ENCODE assay signal across 12 cellular contexts in genomic region chr9:92608221-92609141, GRCh38.
DNase-seq lines count a peak whose midpoint lies in the region; ATAC-seq and TF ChIP-seq lines count a peak whose summit lies in the region.
"Had no signal": no experiment of that assay in that cellular context is flagged by ENCODE, and none has a peak within 500 bp of the region (broad histone marks: within the 10 kb centered on the region; RNA-seq: fewer than 3 reads in every experiment).

No MANE protein-coding gene starts in this region.

- H3K4me1 ChIP-seq in Panc1 (ENCODE audit: control insufficient read depth, insufficient read depth, low read length) (no peaks in the 10 kb centered on the region), neuron (ENCODE audit: insufficient read depth, low read length) (peaks cover 13% of the 10 kb centered on the region)

- intact Hi-C loops in Panc1 (cut with micrococcal nuclease; ENCODE audit: unreplicated experiment) = no loop called here

- POLR2A ChIA-PET in Panc1 (lab: Charles Lee) = interaction anchor here (0.6 kb wide), 1 partner anchor 437 kb away, joined by 3 read pairs; no protein-coding TSS in a partner anchor

- ATAC-seq in Panc1 (0 out of 2 replicates have a peak, but pooled peaks have one; percentile 58), GM21423 (IDR thresholded peaks at IDR 0.05; ENCODE audit: unreplicated experiment) (no peak)
- ATAC-seq: left colon; stimulated activated naive B cell treated with anti-CD40 and anti-IgM and Interleukin-4, amounts not matched to agents 10 μg/mL and 1 μg/mL and 100 μg/mL, for 72 hours had no signal

- H3K27me3 ChIP-seq in Panc1 (ENCODE audit: control insufficient read depth, insufficient read depth, low read length) (no peaks in the 10 kb centered on the region), neuron (ENCODE audit: insufficient read depth, low read length) (no peaks in the 10 kb centered on the region), H7 (ENCODE audit: control insufficient read depth, insufficient read depth, low read length) (no peaks in the 10 kb centered on the region)
- H3K27me3 ChIP-seq: spleen had no signal

- BruUV-seq in Panc1 (replicated peaks; lab: Mats Ljungman, UMichigan) = no TSS peak

- peak overlapping the region; percentile 13 for H2AFZ ChIP-seq in neuron (ENCODE audit: low read depth, low read length)

- DNase-seq in AG20443 (ENCODE audit: low spot score) (peak; percentile 29), Panc1 (ENCODE audit: low read depth, low spot score) (no peak), fibroblast of peridontal ligament (ENCODE audit: extremely low read depth) (peak; percentile 32), H7 (no peak), DMS53 (lab: John Stamatoyannopoulos, UW) (no peak)
- DNase-seq in activated naive CD4-positive, alpha-beta T cell treated with Interleukin-2 at 50 U/mL for 16 hours = no peak
- DNase-seq: activated CD4-positive, alpha-beta T cell treated with anti-CD3 and anti-CD28 coated beads for 4 hours; left colon; spleen; stimulated activated naive B cell treated with anti-CD40 and anti-IgM and Interleukin-4, amounts not matched to agents 10 μg/mL and 1 μg/mL and 100 μg/mL, for 72 hours had no signal

- H3K27ac ChIP-seq in Panc1 (ENCODE audit: low read length) = no peak overlapping the region

- CTCF ChIA-PET in Panc1 (lab: Charles Lee) = no interaction called here

- H3K4me3 ChIP-seq in Panc1 (ENCODE audit: low read depth in 2 of 2, low read length in 2 of 2) (no peak overlapping the region), neuron (ENCODE audit: low read length) (no peak overlapping the region), H7 (ENCODE audit: insufficient read depth, low read depth, low read length) (no peak overlapping the region)
- H3K4me3 ChIP-seq: spleen had no signal

- H3K9me3 ChIP-seq in Panc1 (ENCODE audit: control insufficient read depth, insufficient read depth, low read depth, low read length) = no peaks in the 10 kb centered on the region
- no peaks in the 10 kb centered on the region for H3K9me3 ChIP-seq in neuron (ENCODE audit: low read length)

- H3K36me3 ChIP-seq in Panc1 (ENCODE audit: control insufficient read depth, insufficient read depth, low read length) = no peaks in the 10 kb centered on the region
- H3K36me3 ChIP-seq in neuron (ENCODE audit: insufficient read depth, low read length) = peaks cover 18% of the 10 kb centered on the region
- H3K36me3 ChIP-seq in H7 (replicated peaks; ENCODE audit: control insufficient read depth, insufficient read depth, low read length) = peaks cover 2% of the 10 kb centered on the region; the same call in 1 of the 2 replicates

- no peak for TF ChIP-seq CTCF in Panc1 (IDR thresholded peaks at IDR 0.05)

- in situ Hi-C loops in Panc1 (cut with HindIII; ENCODE audit: low pct_unique_long_range_greater_than_20kb, low sequenced_read_pairs) = no loop called here

Comparison
In these comparisons a context has a peak if more than half of its experiments do, and no peak if none do; other contexts are left out.
1. DNase-seq: peak in AG20443 (single experiment) and fibroblast of peridontal ligament (single experiment); none in Panc1 (single experiment), activated naive CD4-positive, alpha-beta T cell treated with Interleukin-2 at 50 U/mL for 16 hours (single experiment), H7 (single experiment) and DMS53 (single experiment).